ENCODE assay signal across 6 cellular contexts in genomic region chrX:68892134-68892533, GRCh38.
"Had no signal": no experiment of that assay in that cellular context is flagged by ENCODE, and none has a peak within 500 bp of the region (broad histone marks: within the 10 kb centered on the region; RNA-seq: fewer than 3 reads in every experiment).

No MANE protein-coding gene starts in this region.

- DNase-seq: HFFc6 had no signal

- H3K9me3 ChIP-seq: HAP-1 had no signal

- H3K4me3 Mint-ChIP-seq: GM23338, HFFc6 had no signal

- FAIRE-seq: HepG2 had no signal

- H3K27ac Mint-ChIP-seq: GM23338, HFFc6, IgD-negative memory B cell had no signal

- H3K9me3 Mint-ChIP-seq: HFFc6, IgD-negative memory B cell had no signal

- H3K4me2 ChIP-seq: GM23338 had no signal

- H3K36me3 Mint-ChIP-seq: IgD-negative memory B cell had no signal

- H3K4me3 ChIP-seq: GM23338, HAP-1 had no signal

- H2AFZ ChIP-seq: GM23338 had no signal

- H3K36me3 ChIP-seq: HAP-1 had no signal

- H3K27ac ChIP-seq: HL-60 had no signal
